Comparison of ENCODE assay signal across 33 cellular contexts in genomic region chr13:84847107-84847506, GRCh38.
"Had no signal": no experiment of that assay in that cellular context is flagged by ENCODE, and none has a peak within 500 bp of the region (broad histone marks: within the 10 kb centered on the region; RNA-seq: fewer than 3 reads in every experiment).

No MANE protein-coding gene starts in this region.

- DNase-seq: Karpas-422, Kasumi-1, MG63, MM.1S, MV-4-11, NCI-H1048, NCI-H1092, NCI-H1092 treated with DMSO at 0.1 percent for 48 hours, NCI-H1105, NCI-H1105 treated with DMSO at 0.1 percent for 48 hours, NCI-H1417, NCI-H1417 treated with DMSO at 0.1 percent for 48 hours, NCI-H1436, NCI-H1436 treated with DMSO at 0.1 percent for 48 hours, NCI-H146, NCI-H1694, NCI-H1694 treated with DMSO at 0.1 percent for 48 hours, NCI-H187, NCI-H187 treated with DMSO at 0.1 percent for 48 hours, NCI-H1930, NCI-H2029, NCI-H2029 treated with DMSO at 0.1 percent for 48 hours, NCI-H2081, NCI-H2081 treated with DMSO at 0.1 percent for 48 hours, NCI-H2107, NCI-H2171, NCI-H2227 treated with DMSO at 0.1 percent for 48 hours, NCI-H226, NCI-H345, NCI-H446, NCI-H446 treated with DMSO at 0.1 percent for 48 hours, NCI-H510A, NCI-H510A treated with DMSO at 0.1 percent for 48 hours had no signal

- H3K4me3 ChIP-seq: MG63 had no signal

- H3K36me3 ChIP-seq: MG63 had no signal
